In the genomic region with DNA sequence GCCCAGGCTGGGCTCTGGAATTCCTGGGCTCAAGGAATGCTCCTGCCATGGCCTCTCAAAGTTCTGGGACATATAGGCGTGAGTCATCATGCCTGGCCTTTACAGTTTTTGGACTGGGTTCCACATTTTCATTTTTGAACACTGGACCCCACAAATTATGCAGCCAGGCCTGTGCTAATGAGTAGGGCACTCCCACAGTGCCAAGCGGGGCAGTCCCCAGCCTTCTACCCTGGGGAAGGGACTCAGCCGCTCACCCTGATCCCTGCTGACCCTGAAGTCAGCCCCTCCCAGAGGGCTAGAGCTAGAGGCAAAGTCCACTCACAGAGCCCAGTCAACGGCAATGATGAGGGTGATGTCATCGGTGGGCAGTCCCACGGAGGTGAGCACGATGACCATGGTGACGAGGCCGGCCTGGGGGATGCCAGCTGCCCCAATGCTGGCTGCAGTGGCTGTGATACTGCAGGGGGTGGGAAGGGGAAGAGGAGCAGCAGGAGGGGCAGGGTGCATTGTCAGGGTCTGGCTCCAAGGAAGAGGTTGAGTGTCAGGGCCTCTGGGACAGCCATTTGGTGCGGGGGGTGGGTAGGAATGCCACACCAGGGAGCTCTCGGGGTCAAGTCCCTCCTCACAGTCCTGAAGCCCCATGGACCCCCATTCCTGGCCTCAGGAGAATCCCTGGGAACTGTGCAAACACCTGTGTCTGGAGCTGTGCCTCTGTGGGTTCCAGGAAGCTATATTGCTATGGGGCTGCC, we compare ENCODE assay signal across 18 cellular contexts. TPM values are rescaled to one million over a fixed set of nuclear protein-coding genes. Genes with fewer than 3 reads are reported as not detected.
DNase-seq lines count a peak whose midpoint lies in the region; ATAC-seq and TF ChIP-seq lines count a peak whose summit lies in the region.
"Had no signal": no experiment of that assay in that cellular context is flagged by ENCODE, and none has a peak within 500 bp of the region (broad histone marks: within the 10 kb centered on the region; RNA-seq: fewer than 3 reads in every experiment).

No MANE protein-coding gene starts in this region.

- no peak overlapping the region for H3K27ac Mint-ChIP-seq in glutamatergic neuron (ENCODE audit: unreplicated experiment)
- H3K27ac Mint-ChIP-seq in activated CD4-positive, alpha-beta T cell treated with anti-CD3 and anti-CD28 coated beads for 36 hours = no peak overlapping the region
- H3K27ac Mint-ChIP-seq: activated CD4-positive, alpha-beta memory T cell treated with anti-CD3 and anti-CD28 coated beads, Interleukin-2, amount 10 ng/mL, durations not matched to agents 7 days and 5 days had no signal

- peaks cover 8% of the 10 kb centered on the region for H3K27me3 Mint-ChIP-seq in glutamatergic neuron (ENCODE audit: unreplicated experiment)
- H3K27me3 Mint-ChIP-seq in activated CD4-positive, alpha-beta T cell treated with anti-CD3 and anti-CD28 coated beads for 36 hours = no peaks in the 10 kb centered on the region
- H3K27me3 Mint-ChIP-seq: activated CD4-positive, alpha-beta memory T cell treated with anti-CD3 and anti-CD28 coated beads, Interleukin-2, amount 10 ng/mL, durations not matched to agents 7 days and 5 days had no signal

- no peaks in the 10 kb centered on the region; the same call in 1 of the 2 replicates for H3K27me3 ChIP-seq in H7 (ENCODE audit: control insufficient read depth, insufficient read depth, low read length)
- H3K27me3 ChIP-seq: BLaER1 had no signal

- H3K36me3 ChIP-seq in H7 (replicated peaks; ENCODE audit: control insufficient read depth, insufficient read depth, low read length) = no peaks in the 10 kb centered on the region
- H3K36me3 ChIP-seq: BLaER1 had no signal

- H3K4me1 Mint-ChIP-seq in glutamatergic neuron (ENCODE audit: low read depth, unreplicated experiment) = peaks cover 25% of the 10 kb centered on the region
- H3K4me1 Mint-ChIP-seq in activated CD4-positive, alpha-beta T cell treated with anti-CD3 and anti-CD28 coated beads for 36 hours = no peaks in the 10 kb centered on the region
- H3K4me1 Mint-ChIP-seq: activated CD4-positive, alpha-beta memory T cell treated with anti-CD3 and anti-CD28 coated beads, Interleukin-2, amount 10 ng/mL, durations not matched to agents 7 days and 5 days; neural crest cell had no signal

- no peak for ATAC-seq in HG03159 (IDR thresholded peaks at IDR 0.05; ENCODE audit: unreplicated experiment)
- no peak for ATAC-seq in HG02840 (IDR thresholded peaks at IDR 0.05; ENCODE audit: low FRiP score, unreplicated experiment)
- ATAC-seq in activated CD4-positive, alpha-beta T cell treated with anti-CD3 and anti-CD28 coated beads for 36 hours = no peak

- no peaks in the 10 kb centered on the region for H3K36me3 Mint-ChIP-seq in glutamatergic neuron (ENCODE audit: unreplicated experiment)
- no peaks in the 10 kb centered on the region for H3K36me3 Mint-ChIP-seq in activated CD4-positive, alpha-beta T cell treated with anti-CD3 and anti-CD28 coated beads for 36 hours (ENCODE audit: low read depth)

- no peak overlapping the region for H3K4me3 Mint-ChIP-seq in glutamatergic neuron (ENCODE audit: unreplicated experiment)
- no peak overlapping the region for H3K4me3 Mint-ChIP-seq in activated CD4-positive, alpha-beta T cell treated with anti-CD3 and anti-CD28 coated beads for 36 hours
- H3K4me3 Mint-ChIP-seq: activated CD4-positive, alpha-beta memory T cell treated with anti-CD3 and anti-CD28 coated beads, Interleukin-2, amount 10 ng/mL, durations not matched to agents 7 days and 5 days; neural crest cell had no signal

- H3K9me3 Mint-ChIP-seq in glutamatergic neuron (ENCODE audit: unreplicated experiment) = peaks cover 9% of the 10 kb centered on the region
- H3K9me3 Mint-ChIP-seq in activated CD4-positive, alpha-beta T cell treated with anti-CD3 and anti-CD28 coated beads for 36 hours (ENCODE audit: low read depth) = no peaks in the 10 kb centered on the region
- H3K9me3 Mint-ChIP-seq: activated CD4-positive, alpha-beta memory T cell treated with anti-CD3 and anti-CD28 coated beads, Interleukin-2, amount 10 ng/mL, durations not matched to agents 7 days and 5 days; neural crest cell had no signal

- TF ChIP-seq CTCF in glutamatergic neuron (IDR thresholded peaks at IDR 0.05; ENCODE audit: partially characterized antibody, unreplicated experiment) = no peak
- TF ChIP-seq CTCF in retinal pigment epithelial cell (conservative IDR thresholded peaks at IDR 0.05; ENCODE audit: low read depth, low read length) = no peak

- CTCF ChIA-PET in activated CD4-positive, alpha-beta T cell treated with anti-CD3 and anti-CD28 coated beads for 36 hours (lab: Charles Lee) = no interaction called here

- H3K4me3 ChIP-seq in H7 (ENCODE audit: insufficient read depth, low read depth, low read length) = no peak overlapping the region
- no peak overlapping the region for H3K4me3 ChIP-seq in retinal pigment epithelial cell (ENCODE audit: low read length)
- H3K4me3 ChIP-seq: BLaER1, lung, SK-N-MC had no signal

- intact Hi-C loops in activated CD4-positive, alpha-beta T cell treated with anti-CD3 and anti-CD28 coated beads for 36 hours (cut with DNase I, micrococcal nuclease) = no loop called here

- POLR2A ChIA-PET in activated CD4-positive, alpha-beta T cell treated with anti-CD3 and anti-CD28 coated beads for 36 hours (lab: Charles Lee) = no interaction called here

- peak; percentile 44 for DNase-seq in H7
- peak; percentile 53 for DNase-seq in RPMI7951 (ENCODE audit: low read depth)
- DNase-seq in glutamatergic neuron = peak; percentile 56
- DNase-seq in retinal pigment epithelial cell (ENCODE audit: low read depth) = peak; percentile 29
- no peak for DNase-seq in activated CD4-positive, alpha-beta T cell treated with anti-CD3 and anti-CD28 coated beads for 36 hours
- DNase-seq: activated CD4-positive, alpha-beta memory T cell treated with anti-CD3 and anti-CD28 coated beads, Interleukin-2, amount 10 ng/mL, durations not matched to agents 7 days and 5 days; DMS79 treated with DMSO at 0.1 percent for 48 hours; stimulated activated naive CD4-positive, alpha-beta T cell had no signal

RNA-seq across cellular contexts. Expression of gene PODN, which starts 27.6 kb away (rescaled TPM):
- not detected in 2 replicates for total RNA-seq in H7 (2014; rRNA removed; shearing (Covaris generic))
- total RNA-seq in RPMI7951 (2014; rRNA removed; shearing (Covaris generic)) = 0.36 TPM in 1 of 2 replicates, not detected in the other
- 3.1 TPM for total RNA-seq in glutamatergic neuron (ENCODE audit: unreplicated experiment)
- total RNA-seq in activated CD4-positive, alpha-beta T cell treated with anti-CD3 and anti-CD28 coated beads for 36 hours = not detected
- total RNA-seq: activated CD4-positive, alpha-beta memory T cell treated with anti-CD3 and anti-CD28 coated beads, Interleukin-2, amount 10 ng/mL, durations not matched to agents 7 days and 5 days; LHCN-M2 had no signal

RNA-seq across cellular contexts. Expression of gene SLC1A7, which starts 52.8 kb away (rescaled TPM):
- 0.18 TPM in 1 of 2 replicates, not detected in the other for total RNA-seq in H7 (2014; rRNA removed; shearing (Covaris generic))
- total RNA-seq in RPMI7951 (2014; rRNA removed; shearing (Covaris generic)) = not detected in 2 replicates
- not detected for total RNA-seq in glutamatergic neuron (ENCODE audit: unreplicated experiment)
- not detected for total RNA-seq in activated CD4-positive, alpha-beta T cell treated with anti-CD3 and anti-CD28 coated beads for 36 hours
- total RNA-seq: activated CD4-positive, alpha-beta memory T cell treated with anti-CD3 and anti-CD28 coated beads, Interleukin-2, amount 10 ng/mL, durations not matched to agents 7 days and 5 days; dermis microvascular lymphatic vessel endothelial cell; H1; LHCN-M2; neural crest cell; ureter had no signal
